27 cellular contexts compared by ENCODE assay signal in genomic region chr7:135183478-135183877, GRCh38. TPM values are rescaled to one million over a fixed set of nuclear protein-coding genes. Genes with fewer than 3 reads are reported as not detected.
DNase-seq lines count a peak whose midpoint lies in the region; ATAC-seq, FAIRE-seq and TF ChIP-seq lines count a peak whose summit lies in the region.
"Had no signal": no experiment of that assay in that cellular context is flagged by ENCODE, and none has a peak within 500 bp of the region (broad histone marks: within the 10 kb centered on the region; RNA-seq: fewer than 3 reads in every experiment).

No MANE protein-coding gene starts in this region.

- no peak for TF ChIP-seq POLR2A in GM12891 (IDR thresholded peaks at IDR 0.05; ENCODE audit: low read depth, low read length)

- H3K4me3 Mint-ChIP-seq in astrocyte (ENCODE audit: unreplicated experiment) (peak overlapping the region; percentile 34), nephron progenitor cell (no peak overlapping the region)
- no peak overlapping the region for H3K4me3 Mint-ChIP-seq in stimulated activated naive B cell treated with anti-CD40 and anti-IgM and Interleukin-4, amounts not matched to agents 10 μg/mL and 1 μg/mL and 100 μg/mL, for 72 hours
- H3K4me3 Mint-ChIP-seq: CD4-positive, CD25-positive, alpha-beta regulatory T cell; CD8-positive, alpha-beta memory T cell; HFFc6 had no signal

- H3K36me3 Mint-ChIP-seq in astrocyte (ENCODE audit: low read depth, unreplicated experiment) (peaks cover 56% of the 10 kb centered on the region), nephron progenitor cell (ENCODE audit: low read depth) (peaks cover 80% of the 10 kb centered on the region)
- H3K36me3 Mint-ChIP-seq in stimulated activated naive B cell treated with anti-CD40 and anti-IgM and Interleukin-4, amounts not matched to agents 10 μg/mL and 1 μg/mL and 100 μg/mL, for 72 hours: peaks cover 88 to 99% of the 10 kb centered on the region in 2 donors

- H3K9me3 ChIP-seq in astrocyte (ENCODE audit: insufficient read depth, low read depth, low read length): peaks cover 27% of the 10 kb centered on the region

- intact Hi-C loops in head of caudate nucleus (cut with DNase I): no loop called here

- peaks cover 1% of the 10 kb centered on the region for H3K4me1 ChIP-seq in astrocyte (ENCODE audit: insufficient read depth, low read length)
- H3K4me1 ChIP-seq: BE2C had no signal

- no peaks in the 10 kb centered on the region for H4K20me1 ChIP-seq in astrocyte (ENCODE audit: insufficient read depth, low read length)

- H3K27me3 ChIP-seq in astrocyte (ENCODE audit: insufficient read depth, low read length): no peaks in the 10 kb centered on the region
- H3K27me3 ChIP-seq: BE2C had no signal

- DNase-seq in GM12891 (ENCODE audit: insufficient read length, low spot score): no peak
- DNase-seq in astrocyte (ENCODE audit: low read depth): no peak
- no peak for DNase-seq in nephron progenitor cell
- DNase-seq in stimulated activated naive B cell treated with anti-CD40 and anti-IgM and Interleukin-4, amounts not matched to agents 10 μg/mL and 1 μg/mL and 100 μg/mL, for 72 hours: no peak
- DNase-seq in head of caudate nucleus: no peak
- no peak for DNase-seq in Kasumi-1 (lab: John Stamatoyannopoulos, UW)
- DNase-seq: ACHN; BE2C; C1 segment of cervical spinal cord; CD4-positive, CD25-positive, alpha-beta regulatory T cell; CD8-positive, alpha-beta memory T cell; COR-L47; DMS 273 treated with DMSO at 0.1 percent for 48 hours; DMS53; DND-41; EL; GOT3; H7; HFFc6 had no signal

- FAIRE-seq in GM12891 (lab: Jason Lieb, UNC) (no peak), astrocyte (lab: Jason Lieb, UNC) (no peak)
- FAIRE-seq: A204.1, GM12892, GM18507, HepG2 had no signal

- H3K36me3 ChIP-seq in astrocyte (ENCODE audit: insufficient read depth, low read length): peaks cover 7% of the 10 kb centered on the region
- H3K36me3 ChIP-seq: BE2C had no signal

- ATAC-seq in stimulated activated naive B cell treated with anti-CD40 and anti-IgM and Interleukin-4, amounts not matched to agents 10 μg/mL and 1 μg/mL and 100 μg/mL, for 72 hours (replicated peaks): no peak
- ATAC-seq in HG02678 (IDR thresholded peaks at IDR 0.05; ENCODE audit: unreplicated experiment): no peak
- ATAC-seq: HCT116 had no signal

- H3K27ac ChIP-seq in astrocyte (ENCODE audit: low read depth, low read length): no peak overlapping the region

- H2AFZ ChIP-seq in astrocyte (ENCODE audit: low read depth, low read length): no peak overlapping the region

- H3K79me2 ChIP-seq in astrocyte (ENCODE audit: insufficient read depth, low read length): no peaks in the 10 kb centered on the region

- no peak overlapping the region for H3K4me3 ChIP-seq in astrocyte (ENCODE audit: insufficient read depth, low read depth, low read length)

- H3K9ac ChIP-seq in astrocyte (ENCODE audit: low read length): no peak overlapping the region

- H3K27me3 Mint-ChIP-seq in astrocyte (ENCODE audit: low read depth, unreplicated experiment) (no peaks in the 10 kb centered on the region), nephron progenitor cell (ENCODE audit: low read depth, poor library complexity) (peaks cover 4% of the 10 kb centered on the region)
- H3K27me3 Mint-ChIP-seq in stimulated activated naive B cell treated with anti-CD40 and anti-IgM and Interleukin-4, amounts not matched to agents 10 μg/mL and 1 μg/mL and 100 μg/mL, for 72 hours: no peaks in the 10 kb centered on the region
- H3K27me3 Mint-ChIP-seq: CD4-positive, CD25-positive, alpha-beta regulatory T cell; IgD-negative memory B cell had no signal

- H3K27ac Mint-ChIP-seq in astrocyte (ENCODE audit: unreplicated experiment): no peak overlapping the region
- peak overlapping the region; percentile 57 for H3K27ac Mint-ChIP-seq in nephron progenitor cell
- peak overlapping the region; percentile 78 for H3K27ac Mint-ChIP-seq in stimulated activated naive B cell treated with anti-CD40 and anti-IgM and Interleukin-4, amounts not matched to agents 10 μg/mL and 1 μg/mL and 100 μg/mL, for 72 hours
- H3K27ac Mint-ChIP-seq: CD8-positive, alpha-beta memory T cell; HFFc6 had no signal

- H3K4me2 ChIP-seq in astrocyte (ENCODE audit: low read length): no peak overlapping the region

- H3K4me1 Mint-ChIP-seq in astrocyte (ENCODE audit: low read depth, unreplicated experiment) (no peaks in the 10 kb centered on the region), nephron progenitor cell (no peaks in the 10 kb centered on the region)
- peaks cover 41 to 43% of the 10 kb centered on the region in 2 donors for H3K4me1 Mint-ChIP-seq in stimulated activated naive B cell treated with anti-CD40 and anti-IgM and Interleukin-4, amounts not matched to agents 10 μg/mL and 1 μg/mL and 100 μg/mL, for 72 hours
- H3K4me1 Mint-ChIP-seq: CD4-positive, CD25-positive, alpha-beta regulatory T cell; CD8-positive, alpha-beta memory T cell had no signal

- TF ChIP-seq CTCF in astrocyte (IDR thresholded peaks at IDR 0.05; ENCODE audit: insufficient read depth, low read depth, low read length): no peak
- no peak for TF ChIP-seq CTCF in nephron progenitor cell (IDR thresholded peaks at IDR 0.05)

- H3K9me3 Mint-ChIP-seq in astrocyte (ENCODE audit: unreplicated experiment) (peaks cover 34% of the 10 kb centered on the region), nephron progenitor cell (peaks cover 49% of the 10 kb centered on the region)
- peaks cover 13 to 21% of the 10 kb centered on the region in 2 donors for H3K9me3 Mint-ChIP-seq in stimulated activated naive B cell treated with anti-CD40 and anti-IgM and Interleukin-4, amounts not matched to agents 10 μg/mL and 1 μg/mL and 100 μg/mL, for 72 hours

TF ChIP-seq in GM12891, 5 proteins besides CTCF, POLR2A, EP300 and RAD21:
- peak; percentile 43 for TF ChIP-seq SPI1 (IDR thresholded peaks at IDR 0.05; ENCODE audit: low read depth, low read length)
- TF ChIP-seq TAF1 (IDR thresholded peaks at IDR 0.05; ENCODE audit: low read depth, low read length): no peak

RNA-seq across cellular contexts. Expression of gene CYREN, which starts 13.0 kb away (rescaled TPM):
- polyA plus RNA-seq in GM12891 (2012; ENCODE audit: low read depth, missing spikeins): 66.2 TPM
- total RNA-seq in astrocyte: 31.0 and 33.7 TPM in 2 replicates

RNA-seq across cellular contexts. Expression of gene WDR91, which starts 27.8 kb away (rescaled TPM):
- 29.0 TPM for polyA plus RNA-seq in GM12891 (2012; ENCODE audit: low read depth, missing spikeins)
- 5.5 and 6.6 TPM in 2 replicates for total RNA-seq in astrocyte

RNA-seq across cellular contexts. Expression of gene TMEM140, which starts 35.6 kb away (rescaled TPM):
- polyA plus RNA-seq in GM12891 (2012; ENCODE audit: low read depth, missing spikeins): 14.2 TPM
- 0.27 and 0.62 TPM in 2 replicates for total RNA-seq in astrocyte
- total RNA-seq: G401, H7 had no signal

RNA-seq across cellular contexts. Expression of gene STRA8, which starts 50.2 kb away (rescaled TPM):
- not detected for polyA plus RNA-seq in GM12891 (2012; ENCODE audit: low read depth, missing spikeins)
- total RNA-seq in astrocyte: not detected in 2 replicates
- total RNA-seq: CD4-positive, CD25-positive, alpha-beta regulatory T cell; CD8-positive, alpha-beta memory T cell; G401; H7; HepG2; HFFc6 had no signal
- polyA plus RNA-seq: CD4-positive, CD25-positive, alpha-beta regulatory T cell; CD8-positive, alpha-beta memory T cell; HepG2; IgD-negative memory B cell had no signal
